Comparison of ENCODE assay signal across 8 cellular contexts in the genomic region with DNA sequence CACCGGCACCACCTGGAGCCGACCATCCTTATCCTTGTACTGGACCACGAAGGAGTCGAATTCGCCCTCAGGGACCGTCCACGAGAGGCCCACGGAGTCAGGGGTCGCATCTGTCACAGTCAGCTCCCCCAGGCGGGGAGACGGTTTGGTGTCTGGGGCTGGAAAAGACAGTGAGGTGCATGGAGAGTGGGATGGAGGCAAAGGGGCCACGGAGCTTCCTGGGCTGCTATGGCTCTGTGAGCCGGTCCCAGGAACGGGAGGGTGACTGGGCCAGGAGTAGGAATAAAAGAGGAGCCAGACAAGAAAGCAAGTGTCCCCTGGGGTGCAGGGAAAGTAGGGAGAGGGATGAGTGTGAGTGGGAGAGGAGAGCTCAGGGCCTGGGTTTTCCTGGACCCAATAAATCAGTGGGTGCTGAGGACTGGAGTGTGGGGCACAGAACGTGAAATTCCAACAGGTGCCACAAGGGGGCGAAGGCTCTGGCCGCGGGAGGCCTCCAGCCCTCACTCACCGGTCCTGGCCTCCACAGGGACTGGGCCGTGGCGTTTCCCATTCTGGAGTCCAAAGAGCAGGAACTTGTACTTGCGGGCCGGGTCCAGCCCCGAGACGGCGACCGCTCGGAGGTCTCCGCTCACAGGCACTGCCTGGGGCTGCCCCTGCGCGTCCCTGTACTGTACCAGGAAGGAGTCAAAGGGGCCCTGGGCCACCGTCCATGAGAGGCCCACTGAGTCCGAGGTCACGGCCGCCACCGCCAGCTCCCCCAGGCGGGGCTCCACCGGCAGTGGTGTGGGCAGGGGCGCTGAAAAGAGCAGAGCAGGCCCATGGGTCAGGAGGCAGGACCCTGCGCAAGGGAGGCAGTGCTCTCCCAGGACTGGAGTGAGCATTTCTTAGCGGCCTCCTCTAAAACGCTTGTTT. TPM values are rescaled to one million over a fixed set of nuclear protein-coding genes. Genes with fewer than 3 reads are reported as not detected.
A peak's percentile ranks its signal among the peaks of the same experiment; 100 is the strongest.
DNase-seq lines count a peak whose midpoint lies in the region; ATAC-seq and TF ChIP-seq lines count a peak whose summit lies in the region.

No MANE protein-coding gene starts in this region.

- H3K9me3 ChIP-seq in lung (ENCODE audit: control insufficient read depth in 2 of 2, insufficient read depth in 1 of 2, low read length in 1 of 2) = no peaks in the 10 kb centered on the region

- no peaks in the 10 kb centered on the region for H3K4me1 ChIP-seq in lung (ENCODE audit: control insufficient read depth in 2 of 2, insufficient read depth in 2 of 2, low read length in 2 of 2)

- no peaks in the 10 kb centered on the region for H3K27me3 ChIP-seq in lung (ENCODE audit: control insufficient read depth, insufficient read depth)

- peak; percentile 65 for ATAC-seq in lung (ENCODE audit: insufficient read depth, low FRiP score)

- H3K36me3 ChIP-seq in lung (ENCODE audit: control insufficient read depth in 2 of 2, insufficient read depth in 2 of 2, low read length in 2 of 2) = peaks cover 0 to 12% of the 10 kb centered on the region in 2 donors

- peak; percentile 53 for TF ChIP-seq CTCF in lung (IDR thresholded peaks at IDR 0.05; ENCODE audit: control extremely low read depth, extremely low read depth)

- DNase-seq in NCI-H1417 (lab: John Stamatoyannopoulos, UW) (peak in 2 of 3 experiments; percentile 2 to 24), NCI-H1417 treated with DMSO at 0.1 percent for 48 hours (lab: John Stamatoyannopoulos, UW) (no peak), NCI-H1105 (lab: John Stamatoyannopoulos, UW) (peak; percentile 29), dermis microvascular lymphatic vessel endothelial cell (ENCODE audit: low read depth in 2 of 2) (peak; percentile 22 to 51), lung (ENCODE audit: low spot score) (peak; percentile 77), NCI-H1436 (lab: John Stamatoyannopoulos, UW) (no peak)
- peak; percentile 55 to 57 for DNase-seq in activated CD4-positive, alpha-beta T cell treated with anti-CD3 and anti-CD28 coated beads, Interleukin-2, amount 50 U/mL, for 24 hours (ENCODE audit: low read depth in 1 of 2, low spot score in 1 of 2)
- peak; percentile 41 for DNase-seq in stimulated activated CD8-positive, alpha-beta memory T cell treated with anti-CD3 and anti-CD28 coated beads, Interleukin-15, amount 100 ng/mL, for 1 hour (ENCODE audit: low read depth)

- 54 to 56% methylated on average over 42 of the region's 42 CpGs for WGBS in lung, 2 donors

- peak overlapping the region in 1 of 2 donors; percentile 58 for H3K27ac ChIP-seq in lung (ENCODE audit: low read depth in 1 of 2, low read length in 1 of 2)

- H3K4me3 ChIP-seq in lung = no peak overlapping the region

RNA-seq across cellular contexts. Expression of gene CYP21A2, which starts 9.9 kb away (rescaled TPM):
- total RNA-seq in dermis microvascular lymphatic vessel endothelial cell (not detected in 2 replicates), lung (1 to 10 TPM in 1 of 2 donors, under 1 TPM in 1; 0.43 to 1.5 TPM)
- polyA plus RNA-seq in lung = 1 to 10 TPM in 1 of 2 donors, under 1 TPM in 1; 0.48 to 1.9 TPM

RNA-seq across cellular contexts. Expression of gene C4B, which starts 33.5 kb away (rescaled TPM):
- 0.38 and 0.77 TPM in 2 replicates for total RNA-seq in dermis microvascular lymphatic vessel endothelial cell
- 100 to 1,000 TPM; 168 to 170 TPM for total RNA-seq in lung
- polyA plus RNA-seq in lung = 100 to 1,000 TPM in 1 of 2 donors, 10 to 100 TPM in 1; 58.2 to 296 TPM

Comparison
In these comparisons a context has a peak if more than half of its experiments do, and no peak if none do; other contexts are left out.
1. DNase-seq: peak in NCI-H1417 (2 of 3), NCI-H1105 (single experiment), activated CD4-positive, alpha-beta T cell treated with anti-CD3 and anti-CD28 coated beads, Interleukin-2, amount 50 U/mL, for 24 hours (2 of 2), dermis microvascular lymphatic vessel endothelial cell (2 of 2), lung (single experiment) and stimulated activated CD8-positive, alpha-beta memory T cell treated with anti-CD3 and anti-CD28 coated beads, Interleukin-15, amount 100 ng/mL, for 1 hour (single experiment); none in NCI-H1417 treated with DMSO at 0.1 percent for 48 hours (single experiment) and NCI-H1436 (single experiment).
2. RNA of gene C4B, which starts 33.5 kb away (total RNA-seq): 168 to 170 TPM in lung; 0.38 to 0.77 TPM in dermis microvascular lymphatic vessel endothelial cell; every median in the first group is over 10 times any median in the second.